ENCODE assay signal across 9 cellular contexts in the genomic region with DNA sequence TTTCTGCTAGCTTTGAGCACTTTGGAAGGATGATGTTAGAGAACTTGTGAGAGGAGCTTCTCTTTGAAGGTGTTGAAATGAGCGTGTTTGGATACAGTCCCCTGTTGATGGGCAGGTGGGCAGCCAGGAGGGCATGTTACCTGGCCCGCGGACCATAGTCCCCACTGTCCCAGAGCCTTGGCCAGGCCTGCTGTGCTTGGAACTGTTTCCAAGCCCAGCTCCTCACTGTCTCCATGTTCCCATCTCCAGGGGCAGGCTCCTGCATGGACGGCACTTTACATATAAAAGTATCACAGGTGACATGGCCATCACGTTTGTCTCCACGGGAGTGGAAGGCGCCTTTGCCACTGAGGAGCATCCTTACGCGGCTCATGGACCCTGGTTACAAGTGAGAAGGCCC.
"Had no signal": no experiment of that assay in that cellular context is flagged by ENCODE, and none has a peak within 500 bp of the region (broad histone marks: within the 10 kb centered on the region; RNA-seq: fewer than 3 reads in every experiment).

No MANE protein-coding gene starts in this region.

- H3K9me3 Mint-ChIP-seq: T-helper 2 cell treated with Interferon-gamma antibody and Interleukin-4, amounts not matched to agents 5 μg/mL and 100 μg/mL, for 36 hours had no signal

- DNase-seq: activated CD4-positive, alpha-beta T cell treated with anti-CD3 and anti-CD28 coated beads, Interleukin-2, amount 50 U/mL, for 1 hour; activated naive CD4-positive, alpha-beta T cell treated with anti-CD3 and anti-CD28 coated beads, Interleukin-2, amount 50 U/mL, for 16 hours; esophagus squamous epithelium; kidney glomerular epithelial cell; stimulated activated CD4-positive, alpha-beta T cell treated with anti-CD3 and anti-CD28 coated beads, Interleukin-4, amount 100 ng/mL, for 1 hour; stimulated activated naive CD8-positive, alpha-beta T cell treated with anti-CD3 and anti-CD28 coated beads, Interleukin-15, Interleukin-2, amounts not matched to agents 100 U/mL and 50 U/mL, for 24 hours; upper lobe of left lung had no signal

- H3K4me3 ChIP-seq: esophagus squamous epithelium, SJSA1, upper lobe of left lung had no signal

- H3K27ac ChIP-seq: SJSA1 had no signal

- H3K27ac Mint-ChIP-seq: T-helper 2 cell treated with Interferon-gamma antibody and Interleukin-4, amounts not matched to agents 5 μg/mL and 100 μg/mL, for 36 hours had no signal

- H3K9me3 ChIP-seq: esophagus squamous epithelium, SJSA1, upper lobe of left lung had no signal

- H3K27me3 ChIP-seq: esophagus squamous epithelium, SJSA1, upper lobe of left lung had no signal

- H3K4me3 Mint-ChIP-seq: T-helper 2 cell treated with Interferon-gamma antibody and Interleukin-4, amounts not matched to agents 5 μg/mL and 100 μg/mL, for 36 hours had no signal

- ATAC-seq: stimulated activated naive CD8-positive, alpha-beta T cell treated with anti-CD3 and anti-CD28 coated beads, Interleukin-15, Interleukin-2, amounts not matched to agents 100 U/mL and 50 U/mL, for 24 hours had no signal
